In genomic region chr9:125550216-125550614, GRCh38 we compare ENCODE assay signal across 15 cellular contexts.
DNase-seq lines count a peak whose midpoint lies in the region; ATAC-seq, FAIRE-seq and TF ChIP-seq lines count a peak whose summit lies in the region.
"Had no signal": no experiment of that assay in that cellular context is flagged by ENCODE, and none has a peak within 500 bp of the region (broad histone marks: within the 10 kb centered on the region; RNA-seq: fewer than 3 reads in every experiment).

No MANE protein-coding gene starts in this region.

- H3K9me3 ChIP-seq in endothelial cell of umbilical vein (replicated peaks; ENCODE audit: control insufficient read depth, insufficient read depth, low read length), result no peaks in the 10 kb centered on the region
- H3K9me3 ChIP-seq in lung (ENCODE audit: control insufficient read depth in 2 of 2, insufficient read depth in 1 of 2, low read length in 1 of 2), result no peaks in the 10 kb centered on the region
- H3K9me3 ChIP-seq in upper lobe of left lung, result no peaks in the 10 kb centered on the region
- H3K9me3 ChIP-seq: pancreas had no signal

- dilution Hi-C loops in endothelial cell of umbilical vein (cut with MboI; ENCODE audit: extremely low pct_ligation_motif_present, low sequenced_read_pairs), result no loop called here

- H3K27me3 ChIP-seq in endothelial cell of umbilical vein (ENCODE audit: control insufficient read depth in 2 of 2, insufficient read depth in 2 of 2, low read length in 2 of 2) (no peaks in the 10 kb centered on the region), lung (ENCODE audit: control insufficient read depth, insufficient read depth) (no peaks in the 10 kb centered on the region), upper lobe of left lung (no peaks in the 10 kb centered on the region)
- H3K27me3 ChIP-seq: pancreas had no signal

- no peaks in the 10 kb centered on the region for H3K79me2 ChIP-seq in endothelial cell of umbilical vein (ENCODE audit: control insufficient read depth, insufficient read depth, low read length)

- TF ChIP-seq POLR2A in endothelial cell of umbilical vein (IDR thresholded peaks at IDR 0.05; ENCODE audit: low read depth, low read length) (no peak), upper lobe of left lung (IDR thresholded peaks at IDR 0.05) (no peak)

- intact Hi-C loops in endothelial cell of umbilical vein (cut with micrococcal nuclease), result no loop called here
- intact Hi-C loops in activated CD4-positive, alpha-beta T cell treated with anti-CD3 and anti-CD28 coated beads for 36 hours (cut with DNase I, micrococcal nuclease), result loop anchor here (10.0 kb wide), 3 partner anchors 155 to 675 kb away; partner anchors contain the start of gene MAPKAP1 (in 1 of the 2)

- DNase-seq in endothelial cell of umbilical vein (ENCODE audit: low read depth, low spot score) (peak; percentile 80), lung (ENCODE audit: low spot score) (no peak), upper lobe of left lung (no peak), pons (ENCODE audit: low spot score) (no peak)
- DNase-seq in activated CD4-positive, alpha-beta T cell treated with anti-CD3 and anti-CD28 coated beads for 36 hours, result no peak
- DNase-seq: activated CD4-positive, alpha-beta T cell treated with anti-CD3 and anti-CD28 coated beads, Interleukin-2, amount 50 U/mL, for 4 hours; NCI-H2171 treated with DMSO at 0.1 percent for 48 hours; OCI-M1; stimulated activated CD4-positive, alpha-beta T cell treated with anti-CD3 and anti-CD28 coated beads, Interleukin-4, amount 100 ng/mL, for 24 hours had no signal

- H3K4me1 ChIP-seq in endothelial cell of umbilical vein (ENCODE audit: control insufficient read depth, extremely low read depth, insufficient read depth, low read length) (peaks cover 42% of the 10 kb centered on the region), lung (ENCODE audit: control insufficient read depth in 2 of 2, insufficient read depth in 2 of 2, low read length in 2 of 2) (peaks cover 10 to 23% of the 10 kb centered on the region in 2 donors), upper lobe of left lung (peaks cover 25 to 48% (median 29%) of the 10 kb centered on the region in 4 donors)

- no peaks in the 10 kb centered on the region for H4K20me1 ChIP-seq in endothelial cell of umbilical vein (replicated peaks; ENCODE audit: control insufficient read depth, extremely low read depth, insufficient read depth, low read length)

- no peak overlapping the region for H2AFZ ChIP-seq in endothelial cell of umbilical vein (ENCODE audit: low read depth, low read length)

- ATAC-seq in SK-N-SH treated with all-trans-retinoic acid at 6 μM for 48 hours, result peak; percentile 59
- ATAC-seq in lung (ENCODE audit: insufficient read depth, low FRiP score), result no peak
- no peak for ATAC-seq in upper lobe of left lung (ENCODE audit: low FRiP score in 2 of 2)
- ATAC-seq in HG03175 (IDR thresholded peaks at IDR 0.05; ENCODE audit: unreplicated experiment), result no peak
- ATAC-seq in activated CD4-positive, alpha-beta T cell treated with anti-CD3 and anti-CD28 coated beads for 36 hours, result no peak

- peak overlapping the region; percentile 80 for H3K4me2 ChIP-seq in endothelial cell of umbilical vein (ENCODE audit: insufficient read depth, low read length)

- WGBS in lung, 2 donors, result 35 to 64% methylated on average over 3 of the region's 3 CpGs
- 32 to 35% methylated on average over 3 of the region's 3 CpGs for WGBS in upper lobe of left lung, 2 donors

- no peaks in the 10 kb centered on the region for H3K9me3 Mint-ChIP-seq in activated CD4-positive, alpha-beta T cell treated with anti-CD3 and anti-CD28 coated beads for 36 hours (ENCODE audit: low read depth)
- H3K9me3 Mint-ChIP-seq: stimulated activated naive CD8-positive, alpha-beta T cell treated with anti-CD3 and anti-CD28 coated beads, Interleukin-15, Interleukin-2, amounts not matched to agents 100 ng/mL and 50 ng/mL, for 24 hours; T-helper 1 cell treated with Interleukin-12 subunit alpha and Interleukin-12 subunit beta and Interleukin-4 antibody, amounts not matched to agents 30 μg/mL and 1 μg/mL, for 36 hours had no signal

- H3K36me3 ChIP-seq in endothelial cell of umbilical vein (ENCODE audit: control insufficient read depth in 2 of 2, extremely low read depth in 1 of 2, insufficient read depth in 2 of 2, low read length in 2 of 2) (no peaks in the 10 kb centered on the region), lung (ENCODE audit: control insufficient read depth in 2 of 2, insufficient read depth in 2 of 2, low read length in 2 of 2) (peaks cover 0 to 2% of the 10 kb centered on the region in 2 donors), upper lobe of left lung (no peaks in the 10 kb centered on the region)
- H3K36me3 ChIP-seq: pancreas had no signal

- BruUV-seq in endothelial cell of umbilical vein (replicated peaks; lab: Mats Ljungman, UMichigan), result no TSS peak

- H3K36me3 Mint-ChIP-seq in activated CD4-positive, alpha-beta T cell treated with anti-CD3 and anti-CD28 coated beads for 36 hours (ENCODE audit: low read depth), result peaks cover 3% of the 10 kb centered on the region

- no peak overlapping the region for H3K4me3 Mint-ChIP-seq in activated CD4-positive, alpha-beta T cell treated with anti-CD3 and anti-CD28 coated beads for 36 hours
- H3K4me3 Mint-ChIP-seq: stimulated activated naive CD8-positive, alpha-beta T cell treated with anti-CD3 and anti-CD28 coated beads, Interleukin-15, Interleukin-2, amounts not matched to agents 100 ng/mL and 50 ng/mL, for 24 hours; T-helper 1 cell treated with Interleukin-12 subunit alpha and Interleukin-12 subunit beta and Interleukin-4 antibody, amounts not matched to agents 30 μg/mL and 1 μg/mL, for 36 hours had no signal

- POLR2A ChIA-PET in endothelial cell of umbilical vein (lab: Charles Lee), result interaction anchor here (1.3 kb wide), 1 partner anchor 28 kb away, joined by 3 read pairs; no protein-coding TSS in a partner anchor
- POLR2A ChIA-PET in activated CD4-positive, alpha-beta T cell treated with anti-CD3 and anti-CD28 coated beads for 36 hours (lab: Charles Lee), result no interaction called here

- H3K27ac Mint-ChIP-seq in activated CD4-positive, alpha-beta T cell treated with anti-CD3 and anti-CD28 coated beads for 36 hours, result no peak overlapping the region
- H3K27ac Mint-ChIP-seq: stimulated activated naive CD8-positive, alpha-beta T cell treated with anti-CD3 and anti-CD28 coated beads, Interleukin-15, Interleukin-2, amounts not matched to agents 100 ng/mL and 50 ng/mL, for 24 hours; T-helper 1 cell treated with Interleukin-12 subunit alpha and Interleukin-12 subunit beta and Interleukin-4 antibody, amounts not matched to agents 30 μg/mL and 1 μg/mL, for 36 hours had no signal

- no peaks in the 10 kb centered on the region for H3K27me3 Mint-ChIP-seq in activated CD4-positive, alpha-beta T cell treated with anti-CD3 and anti-CD28 coated beads for 36 hours
- H3K27me3 Mint-ChIP-seq: stimulated activated naive CD8-positive, alpha-beta T cell treated with anti-CD3 and anti-CD28 coated beads, Interleukin-15, Interleukin-2, amounts not matched to agents 100 ng/mL and 50 ng/mL, for 24 hours had no signal

- peak overlapping the region in 1 of 3 experiments; percentile 19 for H3K4me3 ChIP-seq in endothelial cell of umbilical vein (replicated peaks in 1 of 3; ENCODE audit: insufficient read depth in 1 of 3, low read depth in 1 of 3, low read length in 3 of 3)
- no peak overlapping the region for H3K4me3 ChIP-seq in lung
- no peak overlapping the region for H3K4me3 ChIP-seq in upper lobe of left lung
- H3K4me3 ChIP-seq: pancreas had no signal

- CTCF ChIA-PET in endothelial cell of umbilical vein (lab: Charles Lee), result interaction anchor here (0.6 to 2.8 kb wide), 15 partner anchors 8 to 198 kb away, joined by 3 to 18 read pairs (median 4); partner anchors contain the start of gene MAPKAP1
- CTCF ChIA-PET in activated CD4-positive, alpha-beta T cell treated with anti-CD3 and anti-CD28 coated beads for 36 hours (lab: Charles Lee), result interaction anchor here (0.6 to 0.8 kb wide), 2 partner anchors 9 to 51 kb away, joined by 3 read pairs; no protein-coding TSS in a partner anchor

- TF ChIP-seq EP300 in upper lobe of left lung (IDR thresholded peaks at IDR 0.05), result no peak

- FAIRE-seq in endothelial cell of umbilical vein (lab: Jason Lieb, UNC), result peak; percentile 94
- FAIRE-seq: D721Med had no signal

- no peaks in the 10 kb centered on the region for H3K9me1 ChIP-seq in endothelial cell of umbilical vein (replicated peaks; ENCODE audit: control insufficient read depth, extremely low read depth, insufficient read depth, low read length)

- TF ChIP-seq CTCF in endothelial cell of umbilical vein (IDR thresholded peaks at IDR 0.05; ENCODE audit: extremely low read depth in 1 of 2, insufficient read depth in 1 of 2, low read depth in 1 of 2, low read length in 2 of 2) (no peak), lung (IDR thresholded peaks at IDR 0.05; ENCODE audit: control extremely low read depth, extremely low read depth) (no peak), upper lobe of left lung (IDR thresholded peaks at IDR 0.05) (no peak)

- H3K4me1 Mint-ChIP-seq in activated CD4-positive, alpha-beta T cell treated with anti-CD3 and anti-CD28 coated beads for 36 hours, result no peaks in the 10 kb centered on the region

- H3K9ac ChIP-seq in endothelial cell of umbilical vein (replicated peaks; ENCODE audit: extremely low read depth, insufficient read depth, low read length), result peak overlapping the region; percentile 56

- H3K27ac ChIP-seq in endothelial cell of umbilical vein (ENCODE audit: insufficient read depth, low read depth, low read length), result peak overlapping the region; percentile 72
- peak overlapping the region; percentile 32 to 78 for H3K27ac ChIP-seq in lung (ENCODE audit: low read depth in 1 of 2, low read length in 1 of 2)
- peak overlapping the region; percentile 32 to 69 (median 54) for H3K27ac ChIP-seq in upper lobe of left lung

TF ChIP-seq in SK-N-SH treated with all-trans-retinoic acid at 6 μM for 48 hours, 23 proteins besides CTCF, POLR2A, EP300 and RAD21 (continues in another document):
- no peak for TF ChIP-seq ARNTL (CRISPR knock-in tag; IDR thresholded peaks at IDR 0.05; ENCODE audit: borderline replicate concordance, low read depth)
- no peak for TF ChIP-seq ZNF565 (CRISPR knock-in tag; conservative IDR thresholded peaks at IDR 0.05; ENCODE audit: low read depth)
- no peak for TF ChIP-seq TCF4 (CRISPR knock-in tag; IDR thresholded peaks at IDR 0.05; ENCODE audit: borderline replicate concordance)
- TF ChIP-seq BACH2 (CRISPR knock-in tag; IDR thresholded peaks at IDR 0.05; ENCODE audit: borderline replicate concordance), result no peak
- TF ChIP-seq SNAI2 (CRISPR knock-in tag; IDR thresholded peaks at IDR 0.05), result no peak
- no peak for TF ChIP-seq ZC3H10 (CRISPR knock-in tag; IDR thresholded peaks at IDR 0.05)

TF ChIP-seq in endothelial cell of umbilical vein, 7 proteins besides CTCF, POLR2A, EP300 and RAD21 (continues in another document):
- TF ChIP-seq, protein P1, sequence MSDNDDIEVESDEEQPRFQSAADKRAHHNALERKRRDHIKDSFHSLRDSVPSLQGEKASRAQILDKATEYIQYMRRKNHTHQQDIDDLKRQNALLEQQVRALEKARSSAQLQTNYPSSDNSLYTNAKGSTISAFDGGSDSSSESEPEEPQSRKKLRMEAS (IDR thresholded peaks at IDR 0.05; ENCODE audit: insufficient read depth, insufficient read length), result no peak
- no peak for TF ChIP-seq JUN (IDR thresholded peaks at IDR 0.05; ENCODE audit: borderline replicate concordance, insufficient read depth, insufficient read length, low read depth)
- peak; percentile 57 for TF ChIP-seq GATA2 (IDR thresholded peaks at IDR 0.05; ENCODE audit: insufficient read depth, insufficient read length, low read depth, low read length)
